Comparison of ENCODE assay signal across 9 cellular contexts in the genomic region with DNA sequence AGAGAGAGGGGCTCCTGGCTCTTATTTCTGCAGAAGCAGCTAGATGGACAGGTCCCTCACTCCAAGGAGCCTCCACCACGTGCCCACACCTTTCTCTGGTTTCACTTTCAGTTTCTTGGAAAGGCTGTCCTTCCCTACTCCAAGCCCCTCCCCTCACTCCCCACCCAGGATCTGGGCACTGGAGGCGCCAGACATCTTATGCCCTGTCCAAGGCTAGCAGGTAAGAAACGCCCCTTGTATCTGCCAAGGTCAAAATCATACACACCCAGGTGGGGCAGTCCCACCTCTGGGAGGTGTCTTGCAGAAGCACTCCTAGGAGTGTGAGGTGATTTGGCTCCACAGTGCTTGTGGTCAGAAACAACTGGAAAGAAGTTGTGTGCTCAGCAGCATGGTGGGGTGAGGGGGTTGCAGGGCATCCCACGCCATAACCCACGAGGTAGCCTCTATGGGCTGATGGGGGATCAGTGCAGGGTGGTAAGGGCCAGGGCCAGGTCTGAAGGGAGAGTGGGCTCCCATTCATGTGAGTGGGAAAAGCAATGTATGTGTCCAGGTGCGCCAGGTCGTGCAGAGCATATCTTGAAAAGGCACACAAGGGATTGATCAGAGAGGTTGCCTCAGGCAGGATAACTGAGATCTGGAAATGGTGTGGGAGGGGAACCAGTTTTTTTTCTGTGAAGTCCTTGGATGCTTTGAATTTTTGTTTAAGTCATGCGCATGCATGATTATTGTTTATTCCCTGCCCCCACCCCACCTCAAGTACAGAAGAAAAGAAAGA. TPM values are rescaled to one million over a fixed set of nuclear protein-coding genes. Genes with fewer than 3 reads are reported as not detected.
DNase-seq lines count a peak whose midpoint lies in the region; ATAC-seq and TF ChIP-seq lines count a peak whose summit lies in the region.
"Had no signal": no experiment of that assay in that cellular context is flagged by ENCODE, and none has a peak within 500 bp of the region (broad histone marks: within the 10 kb centered on the region; RNA-seq: fewer than 3 reads in every experiment).

No MANE protein-coding gene starts in this region.

- peaks cover 12 to 61% (median 46%) of the 10 kb centered on the region in 4 donors for H3K4me1 Mint-ChIP-seq in naive thymus-derived CD8-positive, alpha-beta T cell

- H3K36me3 ChIP-seq in body of pancreas (replicated peaks in 1 of 2; ENCODE audit: insufficient read depth in 1 of 2, low read depth in 2 of 2) = no peaks in the 10 kb centered on the region

- peak overlapping the region in 8 of 10 donors; percentile 12 to 75 (median 56) for H3K4me3 Mint-ChIP-seq in naive thymus-derived CD8-positive, alpha-beta T cell

- H3K9me3 ChIP-seq in body of pancreas = no peaks in the 10 kb centered on the region

- ATAC-seq in body of pancreas (peak; percentile 71), GM21515 (IDR thresholded peaks at IDR 0.05; ENCODE audit: unreplicated experiment) (no peak), HG03159 (IDR thresholded peaks at IDR 0.05; ENCODE audit: unreplicated experiment) (no peak)
- ATAC-seq in naive thymus-derived CD8-positive, alpha-beta T cell = peak; percentile 18 to 23

- no peak overlapping the region for H3K4me3 ChIP-seq in body of pancreas

- intact Hi-C loops in body of pancreas (cut with DNase I) = no loop called here

- H3K27ac ChIP-seq in body of pancreas = peak overlapping the region; percentile 35 to 65 (median 42)

- peak overlapping the region; percentile 71 to 91 (median 84) for H3K27ac Mint-ChIP-seq in naive thymus-derived CD8-positive, alpha-beta T cell

- WGBS in body of pancreas, 2 donors = 28 to 40% methylated on average over 5 to 8 of the region's 8 CpGs

- H3K27me3 ChIP-seq in body of pancreas = no peaks in the 10 kb centered on the region

- DNase-seq in Caki2 (ENCODE audit: low read depth) = peak; percentile 92
- peak; percentile 73 for DNase-seq in LoVo (ENCODE audit: low spot score)
- peak; percentile 43 to 74 (median 64) for DNase-seq in body of pancreas
- peak in 1 of 10 donors; percentile 12 for DNase-seq in naive thymus-derived CD8-positive, alpha-beta T cell
- DNase-seq in Kasumi-1 (lab: John Stamatoyannopoulos, UW) = no peak
- DNase-seq in hippocampal formation (lab: John Stamatoyannopoulos, UW) = no peak
- DNase-seq: left cardiac atrium had no signal

- POLR2A ChIA-PET in naive thymus-derived CD8-positive, alpha-beta T cell (lab: Charles Lee) = interaction anchor here (0.9 to 5.6 kb wide), 5 partner anchors 11 to 56 kb away, joined by 3 to 71 read pairs (median 5); partner anchors contain the start of gene SOCS1

- no peak for TF ChIP-seq CTCF in body of pancreas (IDR thresholded peaks at IDR 0.05)

- no peaks in the 10 kb centered on the region for H3K36me3 Mint-ChIP-seq in naive thymus-derived CD8-positive, alpha-beta T cell

- H3K27me3 Mint-ChIP-seq in naive thymus-derived CD8-positive, alpha-beta T cell = no peaks in the 10 kb centered on the region

- in situ Hi-C loops in Caki2 (cut with HindIII; ENCODE audit: low pct_unique_long_range_greater_than_20kb, low sequenced_read_pairs) = no loop called here

- H3K9me3 Mint-ChIP-seq in naive thymus-derived CD8-positive, alpha-beta T cell = no peaks in the 10 kb centered on the region

- TF ChIP-seq POLR2A in body of pancreas (IDR thresholded peaks at IDR 0.05) = no peak

- peaks cover 16% of the 10 kb centered on the region for H3K4me1 ChIP-seq in body of pancreas

RNA-seq across cellular contexts. Expression of gene PRM1, which starts 31.8 kb away (rescaled TPM):
- total RNA-seq in Caki2 (2014; rRNA removed; shearing (Covaris generic); ENCODE audit: low replicate concordance) = not detected in 2 replicates
- not detected for total RNA-seq in body of pancreas
- not detected for total RNA-seq in naive thymus-derived CD8-positive, alpha-beta T cell
- not detected for polyA plus RNA-seq in naive thymus-derived CD8-positive, alpha-beta T cell
- total RNA-seq: left cardiac atrium had no signal

RNA-seq across cellular contexts. Expression of gene RMI2, which starts 32.4 kb away (rescaled TPM):
- total RNA-seq in Caki2 (2014; rRNA removed; shearing (Covaris generic); ENCODE audit: low replicate concordance) = 57.7 and 63.8 TPM in 2 replicates
- total RNA-seq in body of pancreas = 1 to 10 TPM; 1.3 to 3.0 TPM
- total RNA-seq in naive thymus-derived CD8-positive, alpha-beta T cell = 1 to 10 TPM; 2.4 to 2.8 TPM
- 10 to 100 TPM in 1 of 3 donors, 1 to 10 TPM in 2; 1.3 to 13.5 (median 7.1) TPM for polyA plus RNA-seq in naive thymus-derived CD8-positive, alpha-beta T cell

RNA-seq across cellular contexts. Expression of gene PRM2, which starts 36.6 kb away (rescaled TPM):
- total RNA-seq in Caki2 (2014; rRNA removed; shearing (Covaris generic); ENCODE audit: low replicate concordance) = not detected in 2 replicates
- total RNA-seq in body of pancreas = not detected
- not detected for total RNA-seq in naive thymus-derived CD8-positive, alpha-beta T cell
- not detected for polyA plus RNA-seq in naive thymus-derived CD8-positive, alpha-beta T cell
- total RNA-seq: left cardiac atrium had no signal

RNA-seq across cellular contexts. Expression of gene PRM3, which starts 39.5 kb away (rescaled TPM):
- not detected in 2 replicates for total RNA-seq in Caki2 (2014; rRNA removed; shearing (Covaris generic); ENCODE audit: low replicate concordance)
- not detected for total RNA-seq in body of pancreas
- total RNA-seq in naive thymus-derived CD8-positive, alpha-beta T cell = not detected
- not detected for polyA plus RNA-seq in naive thymus-derived CD8-positive, alpha-beta T cell
- total RNA-seq: left cardiac atrium had no signal

RNA-seq across cellular contexts. Expression of gene TNP2, which starts 43.8 kb away (rescaled TPM):
- total RNA-seq in Caki2 (2014; rRNA removed; shearing (Covaris generic); ENCODE audit: low replicate concordance) = not detected in 2 replicates
- not detected for total RNA-seq in body of pancreas
- not detected for total RNA-seq in naive thymus-derived CD8-positive, alpha-beta T cell
- polyA plus RNA-seq in naive thymus-derived CD8-positive, alpha-beta T cell = not detected
- total RNA-seq: left cardiac atrium had no signal

Comparison
In these comparisons a context has a peak if more than half of its experiments do, and no peak if none do; other contexts are left out.
1. DNase-seq: peak in Caki2 (single experiment), LoVo (single experiment) and body of pancreas (4 of 4); none in Kasumi-1 (0 of 2) and hippocampal formation (0 of 2).
2. ATAC-seq: peak in body of pancreas (single experiment) and naive thymus-derived CD8-positive, alpha-beta T cell (2 of 2); none in GM21515 (single experiment) and HG03159 (single experiment).
3. RNA of gene RMI2, which starts 32.4 kb away (total RNA-seq): 57.7 to 63.8 TPM in Caki2; 1.3 to 3.0 TPM in body of pancreas and 2.4 to 2.8 TPM in naive thymus-derived CD8-positive, alpha-beta T cell; every median in the first group is over 10 times any median in the second.